19 cellular contexts compared by ENCODE assay signal in genomic region chr9:22002038-22002437, GRCh38. TPM values are rescaled to one million over a fixed set of nuclear protein-coding genes. Genes with fewer than 3 reads are reported as not detected.
A peak's percentile ranks its signal among the peaks of the same experiment; 100 is the strongest.
DNase-seq lines count a peak whose midpoint lies in the region; ATAC-seq and TF ChIP-seq lines count a peak whose summit lies in the region.
"Had no signal": no experiment of that assay in that cellular context is flagged by ENCODE, and none has a peak within 500 bp of the region (broad histone marks: within the 10 kb centered on the region; RNA-seq: fewer than 3 reads in every experiment).

No MANE protein-coding gene starts in this region.

- H3K4me2 ChIP-seq in DND-41 (ENCODE audit: insufficient read depth, low read length) (peak overlapping the region; percentile 51), Karpas-422 (ENCODE audit: low read depth, low read length, poor library complexity, severe bottlenecking) (peak overlapping the region; percentile 62), mesenchymal stem cell (ENCODE audit: low read length, poor library complexity, severe bottlenecking) (no peak overlapping the region), hepatocyte (no peak overlapping the region)
- H3K4me2 ChIP-seq: BLaER1 had no signal

- no peak overlapping the region for H2BK15ac ChIP-seq in mesenchymal stem cell (ENCODE audit: low read depth, poor library complexity, severe bottlenecking)

- no peaks in the 10 kb centered on the region for H3K9me3 ChIP-seq in DND-41 (ENCODE audit: insufficient read depth, low read length, severe bottlenecking)
- no peaks in the 10 kb centered on the region for H3K9me3 ChIP-seq in Karpas-422 (ENCODE audit: low read length)
- no peaks in the 10 kb centered on the region for H3K9me3 ChIP-seq in mesenchymal stem cell (ENCODE audit: control insufficient read depth, low read length)
- no peaks in the 10 kb centered on the region for H3K9me3 ChIP-seq in hepatocyte (ENCODE audit: low read depth)
- H3K9me3 ChIP-seq: BLaER1, HAP-1 had no signal

- H4K20me1 ChIP-seq in DND-41 (ENCODE audit: insufficient read depth, low read length): peaks cover 8% of the 10 kb centered on the region
- H4K20me1 ChIP-seq in Karpas-422 (ENCODE audit: insufficient read depth, low read depth, low read length): no peaks in the 10 kb centered on the region
- H4K20me1 ChIP-seq in hepatocyte (ENCODE audit: insufficient read depth, poor library complexity, severe bottlenecking): no peaks in the 10 kb centered on the region

- TF ChIP-seq CTCF in DND-41 (IDR thresholded peaks at IDR 0.05; ENCODE audit: borderline replicate concordance, extremely low read depth, low read length, poor library complexity, severe bottlenecking) (no peak), hepatocyte (IDR thresholded peaks at IDR 0.05; ENCODE audit: poor library complexity) (no peak)

- peaks cover 12% of the 10 kb centered on the region for H3K79me1 ChIP-seq in mesenchymal stem cell (replicated peaks; ENCODE audit: low read length, poor library complexity, severe bottlenecking)

- no peak overlapping the region for H3K14ac ChIP-seq in mesenchymal stem cell (ENCODE audit: low read length in 2 of 2)

- H3K9me2 ChIP-seq in Karpas-422 (replicated peaks; ENCODE audit: insufficient read depth, low read length) (no peaks in the 10 kb centered on the region), hepatocyte (replicated peaks; ENCODE audit: insufficient read depth) (no peaks in the 10 kb centered on the region)

- H2AFZ ChIP-seq in DND-41 (ENCODE audit: low read depth, low read length): no peak overlapping the region
- H2AFZ ChIP-seq in Karpas-422 (ENCODE audit: low read length): no peak overlapping the region
- no peak overlapping the region for H2AFZ ChIP-seq in mesenchymal stem cell (ENCODE audit: low read depth, low read length)
- H2AFZ ChIP-seq in hepatocyte: no peak overlapping the region

- no peak overlapping the region for H3K4ac ChIP-seq in mesenchymal stem cell (ENCODE audit: low read depth in 1 of 2, low read length in 2 of 2)

- no peak overlapping the region for H2BK12ac ChIP-seq in mesenchymal stem cell (ENCODE audit: low read length in 2 of 2)

- WGBS in mesenchymal stem cell: 100% methylated on average over 1 of the region's 1 CpG
- 70% methylated on average over 1 of the region's 1 CpG for WGBS in hepatocyte (ENCODE audit: low lambda C conversion rate, missing lambda C conversion rate)

- peaks cover 100% of the 10 kb centered on the region for H3K79me2 ChIP-seq in DND-41 (ENCODE audit: insufficient read depth, low read length)
- peaks cover 92% of the 10 kb centered on the region for H3K79me2 ChIP-seq in Karpas-422 (ENCODE audit: low read length)
- H3K79me2 ChIP-seq in hepatocyte: no peaks in the 10 kb centered on the region

- no peak overlapping the region for H2AK5ac ChIP-seq in mesenchymal stem cell (ENCODE audit: low read length, severe bottlenecking)

- DNase-seq in DND-41 (no peak), Karpas-422 (peak; percentile 59), OCI-M1 (lab: John Stamatoyannopoulos, UW) (peak; percentile 43), mesenchymal stem cell (no peak), NCI-H2171 (lab: John Stamatoyannopoulos, UW) (no peak), hepatocyte (ENCODE audit: low spot score) (no peak)
- DNase-seq: 8988T; CD4-positive, alpha-beta memory T cell; DMS153; DMS79; GF-D8 had no signal

- no peak overlapping the region for H2BK5ac ChIP-seq in mesenchymal stem cell (ENCODE audit: low read depth, low read length, poor library complexity, severe bottlenecking)

- peaks cover 27% of the 10 kb centered on the region for H3K36me3 ChIP-seq in DND-41 (ENCODE audit: insufficient read depth, low read length)
- H3K36me3 ChIP-seq in Karpas-422 (ENCODE audit: insufficient read depth, low read length): no peaks in the 10 kb centered on the region
- H3K36me3 ChIP-seq in mesenchymal stem cell (ENCODE audit: control insufficient read depth in 1 of 2, insufficient read depth in 2 of 2, low read depth in 1 of 2, low read length in 2 of 2): peaks cover 13 to 38% of the 10 kb centered on the region in 2 experiments
- H3K36me3 ChIP-seq in hepatocyte (replicated peaks; ENCODE audit: insufficient read depth, low read depth): no peaks in the 10 kb centered on the region
- H3K36me3 ChIP-seq: HAP-1 had no signal

- H3K27me3 ChIP-seq in DND-41 (ENCODE audit: insufficient read depth, low read length, poor library complexity) (no peaks in the 10 kb centered on the region), Karpas-422 (ENCODE audit: low read length) (no peaks in the 10 kb centered on the region), mesenchymal stem cell (ENCODE audit: control insufficient read depth in 1 of 2, insufficient read depth in 1 of 2, low read length in 2 of 2) (no peaks in the 10 kb centered on the region), hepatocyte (peaks cover 94% of the 10 kb centered on the region)

- H3K4me1 ChIP-seq in DND-41 (ENCODE audit: insufficient read depth, low read length) (peaks cover 83% of the 10 kb centered on the region), Karpas-422 (ENCODE audit: low read length) (peaks cover 63% of the 10 kb centered on the region), mesenchymal stem cell (ENCODE audit: control insufficient read depth, insufficient read depth, low read depth, low read length) (peaks cover 12% of the 10 kb centered on the region), hepatocyte (ENCODE audit: insufficient read depth) (no peaks in the 10 kb centered on the region)
- H3K4me1 ChIP-seq: BLaER1 had no signal

- no peak overlapping the region for H3K4me3 ChIP-seq in DND-41 (ENCODE audit: low read depth in 1 of 2, low read length in 2 of 2)
- peak overlapping the region; percentile 22 for H3K4me3 ChIP-seq in Karpas-422 (ENCODE audit: low read length)
- no peak overlapping the region for H3K4me3 ChIP-seq in mesenchymal stem cell (ENCODE audit: insufficient read depth in 1 of 2, low read depth in 1 of 2, low read length in 2 of 2)
- no peak overlapping the region for H3K4me3 ChIP-seq in hepatocyte
- H3K4me3 ChIP-seq: BLaER1, HAP-1 had no signal

- ATAC-seq in DND-41 (ENCODE audit: insufficient read depth, low read depth) (no peak), HG02981 (IDR thresholded peaks at IDR 0.05; ENCODE audit: unreplicated experiment) (no peak), GM18870 (IDR thresholded peaks at IDR 0.05; ENCODE audit: unreplicated experiment) (no peak)

- H4K91ac ChIP-seq in mesenchymal stem cell (ENCODE audit: low read length): no peak overlapping the region

- no peak overlapping the region for H2BK120ac ChIP-seq in mesenchymal stem cell (ENCODE audit: low read depth, low read length)

- no peak overlapping the region for H3K23ac ChIP-seq in mesenchymal stem cell (ENCODE audit: low read length in 2 of 2)

- H4K8ac ChIP-seq in mesenchymal stem cell (ENCODE audit: low read length): no peak overlapping the region

- no peak overlapping the region for H3K18ac ChIP-seq in mesenchymal stem cell (ENCODE audit: low read depth in 1 of 2, low read length in 2 of 2)

- H3K9ac ChIP-seq in DND-41 (ENCODE audit: low read depth, low read length) (peak overlapping the region; percentile 29; the same call in 1 of the 2 replicates), Karpas-422 (ENCODE audit: low read length) (peak overlapping the region; percentile 19; the same call in 1 of the 2 replicates), mesenchymal stem cell (ENCODE audit: low read length) (peak overlapping the region; percentile 10)
- H3K9ac ChIP-seq: BLaER1 had no signal

- peak overlapping the region; percentile 36 for H3K27ac ChIP-seq in DND-41 (ENCODE audit: low read length)
- H3K27ac ChIP-seq in Karpas-422 (ENCODE audit: low read length): peak overlapping the region; percentile 43
- no peak overlapping the region for H3K27ac ChIP-seq in mesenchymal stem cell (ENCODE audit: low read length, poor library complexity, severe bottlenecking)
- H3K27ac ChIP-seq in hepatocyte: no peak overlapping the region
- H3K27ac ChIP-seq: BLaER1, HL-60 had no signal

RNA-seq across cellular contexts. Expression of gene CDKN2B, which starts 7.1 kb away (rescaled TPM):
- 2.0 and 4.3 TPM in 2 replicates for total RNA-seq in Karpas-422 (2014; rRNA removed; shearing (Covaris generic); ENCODE audit: low replicate concordance)
- polyA plus RNA-seq in mesenchymal stem cell (2013, experiment 1 of 2): 36.2 TPM
- 34.9 TPM for polyA plus RNA-seq in mesenchymal stem cell (2013, experiment 2 of 2)
- 8.5 and 18.6 TPM in 2 replicates for total RNA-seq in hepatocyte
- polyA plus RNA-seq in hepatocyte: 6.0 and 15.1 TPM in 2 replicates
- total RNA-seq: A673, H4, HT1080 had no signal

RNA-seq across cellular contexts. Expression of gene CDKN2B-AS1, which starts 7.4 kb away (rescaled TPM):
- 14.5 and 35.3 TPM in 2 replicates for total RNA-seq in Karpas-422 (2014; rRNA removed; shearing (Covaris generic); ENCODE audit: low replicate concordance)
- 1.4 TPM for polyA plus RNA-seq in mesenchymal stem cell (2013, experiment 1 of 2)
- polyA plus RNA-seq in mesenchymal stem cell (2013, experiment 2 of 2): 1.9 TPM
- total RNA-seq in hepatocyte: 0.27 and 1.1 TPM in 2 replicates
- 0.26 and 0.68 TPM in 2 replicates for polyA plus RNA-seq in hepatocyte
- total RNA-seq: A673, H4 had no signal

RNA-seq across cellular contexts. Expression of gene CDKN2A, which starts 7.8 kb away (rescaled TPM):
- total RNA-seq in Karpas-422 (2014; rRNA removed; shearing (Covaris generic); ENCODE audit: low replicate concordance): 88.7 and 254 TPM in 2 replicates
- polyA plus RNA-seq in mesenchymal stem cell (2013, experiment 1 of 2): 82.9 TPM
- 83.8 TPM for polyA plus RNA-seq in mesenchymal stem cell (2013, experiment 2 of 2)
- total RNA-seq in hepatocyte: 0.76 and 0.90 TPM in 2 replicates
- 2.9 and 4.8 TPM in 2 replicates for polyA plus RNA-seq in hepatocyte
- total RNA-seq: A673, HT1080 had no signal

Comparison
In these comparisons a context has a peak if more than half of its experiments do, and no peak if none do; other contexts are left out.
1. DNase-seq: peak in Karpas-422 (single experiment) and OCI-M1 (single experiment); none in DND-41 (single experiment), mesenchymal stem cell (single experiment), NCI-H2171 (single experiment) and hepatocyte (single experiment).
2. H3K27ac ChIP-seq: peak in DND-41 (single experiment) and Karpas-422 (single experiment); none in mesenchymal stem cell (single experiment) and hepatocyte (single experiment).
3. H3K4me2 ChIP-seq: peak in DND-41 (single experiment) and Karpas-422 (single experiment); none in mesenchymal stem cell (single experiment) and hepatocyte (single experiment).
4. RNA of gene CDKN2A, which starts 7.8 kb away (total RNA-seq): 88.7 to 254 TPM in Karpas-422; 0.76 to 0.90 TPM in hepatocyte; every median in the first group is over 10 times any median in the second.
5. Peak in every context shown above with its lines, with median percentiles within 50 percentile points of each other: H3K9ac ChIP-seq.